In the genomic region with DNA sequence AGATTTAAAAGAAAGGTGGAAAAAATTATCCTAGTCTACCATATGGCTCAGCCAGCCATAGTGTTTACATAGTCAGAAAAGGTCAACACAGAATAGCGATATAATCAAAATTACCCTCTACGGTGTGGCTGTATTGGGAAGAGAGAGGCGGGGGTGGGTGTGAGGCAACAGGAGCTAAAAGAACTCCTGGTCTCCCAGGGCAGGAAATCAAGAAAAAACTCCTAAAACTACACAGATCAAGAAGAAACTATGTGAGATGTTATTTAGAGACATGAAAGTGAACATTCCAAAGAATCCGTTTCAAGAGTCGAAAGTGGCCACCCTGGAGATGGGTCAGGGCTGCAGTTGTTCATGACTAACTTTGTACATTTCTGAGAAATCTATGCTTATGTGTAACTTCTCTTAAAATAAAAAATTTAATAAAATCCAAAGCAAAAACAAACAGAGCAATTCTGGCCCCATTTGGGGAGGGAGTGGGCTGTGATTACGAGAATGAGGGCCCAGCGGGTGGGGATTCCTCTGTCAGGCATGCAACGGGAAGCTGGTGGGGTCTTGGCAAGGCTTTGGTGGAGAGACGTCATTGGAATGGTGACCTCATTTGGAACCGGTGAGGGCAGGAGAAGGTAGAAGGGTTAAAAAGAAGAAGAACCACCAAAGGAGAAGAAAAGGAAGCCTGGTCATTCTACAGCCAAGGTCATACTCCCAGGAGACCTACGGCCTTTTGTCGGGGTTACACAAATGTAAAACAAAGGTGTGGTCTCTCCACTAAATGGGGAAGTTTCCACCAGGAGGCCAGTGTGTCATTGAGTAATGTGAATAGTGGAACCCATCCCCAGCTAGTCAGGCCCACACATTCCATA, we compare ENCODE assay signal across 8 cellular contexts.
DNase-seq lines count a peak whose midpoint lies in the region; ATAC-seq, FAIRE-seq and TF ChIP-seq lines count a peak whose summit lies in the region.

No MANE protein-coding gene starts in this region.

- no peaks in the 10 kb centered on the region for H3K36me3 Mint-ChIP-seq in progenitor cell of endocrine pancreas (ENCODE audit: insufficient read depth)

- H3K36me3 ChIP-seq in PC-3 (ENCODE audit: low read depth, low read length) (no peaks in the 10 kb centered on the region), uterus (no peaks in the 10 kb centered on the region)

- H3K27me3 Mint-ChIP-seq in progenitor cell of endocrine pancreas, result peaks cover 6% of the 10 kb centered on the region

- CTCF ChIA-PET in PC-3 (lab: Charles Lee), result no interaction called here

- peaks cover 14% of the 10 kb centered on the region for H3K4me1 Mint-ChIP-seq in progenitor cell of endocrine pancreas (ENCODE audit: low read depth)

- POLR2A ChIA-PET in PC-3 (lab: Charles Lee; ENCODE audit: unreplicated experiment), result no interaction called here

- intact Hi-C loops in PC-3 (cut with micrococcal nuclease), result no loop called here
- intact Hi-C loops in uterus (cut with DNase I; ENCODE audit: low total_unique reads), result no loop called here

- no peaks in the 10 kb centered on the region for H3K79me2 ChIP-seq in PC-3 (ENCODE audit: low read length)

- H3K4me3 ChIP-seq in PC-3 (ENCODE audit: low read length), result no peak overlapping the region
- no peak overlapping the region for H3K4me3 ChIP-seq in uterus

- no peak for DNase-seq in GM18507 (ENCODE audit: extremely low spot score, insufficient read length, low read depth)
- no peak for DNase-seq in PC-3
- no peak for DNase-seq in progenitor cell of endocrine pancreas (ENCODE audit: low spot score, unreplicated experiment)
- no peak for DNase-seq in NCI-H510A (lab: John Stamatoyannopoulos, UW)
- DNase-seq in HTR-8/SVneo (ENCODE audit: insufficient read length, low spot score), result no peak
- no peak for DNase-seq in uterus
- DNase-seq in activated CD4-positive, CD25-positive, alpha-beta regulatory T cell treated with anti-CD3 and anti-CD28 coated beads, Interleukin-2, amount 50 U/mL, for 72 hours, result no peak

- ATAC-seq in PC-3, result no peak

- H3K9me3 ChIP-seq in PC-3 (ENCODE audit: low read length) (no peaks in the 10 kb centered on the region), uterus (no peaks in the 10 kb centered on the region)

- H3K27ac ChIP-seq in PC-3 (ENCODE audit: low read length) (peak overlapping the region; percentile 42), uterus (no peak overlapping the region)

- peak overlapping the region; percentile 45 for H3K27ac Mint-ChIP-seq in progenitor cell of endocrine pancreas

- H4K20me1 ChIP-seq in PC-3 (ENCODE audit: low read length), result no peaks in the 10 kb centered on the region

- no peaks in the 10 kb centered on the region for H3K9me3 Mint-ChIP-seq in progenitor cell of endocrine pancreas (ENCODE audit: low read depth)

- TF ChIP-seq POLR2A in uterus (IDR thresholded peaks at IDR 0.05), result no peak

- TF ChIP-seq CTCF in PC-3 (conservative IDR thresholded peaks at IDR 0.05; ENCODE audit: low read depth, low read length), result no peak
- TF ChIP-seq CTCF in progenitor cell of endocrine pancreas (IDR thresholded peaks at IDR 0.05; ENCODE audit: unreplicated experiment), result no peak
- no peak for TF ChIP-seq CTCF in uterus (IDR thresholded peaks at IDR 0.05)

- no peak overlapping the region for H3K4me2 ChIP-seq in PC-3 (ENCODE audit: low read length)

- H3K4me1 ChIP-seq in PC-3 (ENCODE audit: insufficient read depth, low read length) (peaks cover 15% of the 10 kb centered on the region), uterus (no peaks in the 10 kb centered on the region)

- no peak overlapping the region for H3K4me3 Mint-ChIP-seq in progenitor cell of endocrine pancreas (ENCODE audit: low read depth)

- H3F3A ChIP-seq in PC-3 (ENCODE audit: low read length, unreplicated experiment), result no peaks in the 10 kb centered on the region

- H3K27me3 ChIP-seq in PC-3 (ENCODE audit: low read length), result no peaks in the 10 kb centered on the region
- no peaks in the 10 kb centered on the region for H3K27me3 ChIP-seq in uterus

- no TSS peak for BruUV-seq in PC-3 (replicated peaks; lab: Mats Ljungman, UMichigan)

- no peak overlapping the region for H3K9ac ChIP-seq in PC-3 (ENCODE audit: low read length)

- no peaks in the 10 kb centered on the region for H3K9me2 ChIP-seq in PC-3 (replicated peaks; ENCODE audit: low read length)

- FAIRE-seq in GM18507 (lab: Jason Lieb, UNC) (peak; percentile 73), endometrium (lab: Jason Lieb, UNC) (peak; percentile 39), HTR-8/SVneo (lab: Jason Lieb, UNC) (no peak)

- no peak overlapping the region for H2AFZ ChIP-seq in PC-3 (ENCODE audit: low read length)
